In genomic region chr1:170530972-170531757, GRCh38 we compare ENCODE assay signal across 9 cellular contexts. TPM values are rescaled to one million over a fixed set of nuclear protein-coding genes. Genes with fewer than 3 reads are reported as not detected.
A peak's percentile ranks its signal among the peaks of the same experiment; 100 is the strongest.
DNase-seq lines count a peak whose midpoint lies in the region; ATAC-seq, FAIRE-seq and TF ChIP-seq lines count a peak whose summit lies in the region.
"Had no signal": no experiment of that assay in that cellular context is flagged by ENCODE, and none has a peak within 500 bp of the region (broad histone marks: within the 10 kb centered on the region; RNA-seq: fewer than 3 reads in every experiment).

No MANE protein-coding gene starts in this region.

- no peak for ATAC-seq in activated T-cell treated with anti-CD3 and anti-CD28 coated beads, Interleukin-2, amount 50 U/mL, for 4 hours
- no peak for ATAC-seq in PC-3
- ATAC-seq in effector memory CD8-positive, alpha-beta T cell (replicated peaks) = no peak
- ATAC-seq in GM18517 (IDR thresholded peaks at IDR 0.05; ENCODE audit: unreplicated experiment) = no peak

- H3K36me3 Mint-ChIP-seq in activated T-cell treated with anti-CD3 and anti-CD28 coated beads, Interleukin-2, amount 50 U/mL, for 4 hours (ENCODE audit: insufficient read depth) = peaks cover under 1% of the 10 kb centered on the region
- H3K36me3 Mint-ChIP-seq in effector memory CD8-positive, alpha-beta T cell (ENCODE audit: insufficient read depth) = no peaks in the 10 kb centered on the region

- intact Hi-C loops in PC-3 (cut with micrococcal nuclease) = loop anchor here (5.0 kb wide), 2 partner anchors 519 to 599 kb away; no protein-coding TSS in a partner anchor

- peaks cover 9% of the 10 kb centered on the region; the same call in 1 of the 2 replicates for H3K27me3 ChIP-seq in PC-3 (ENCODE audit: low read length)

- DNase-seq in activated T-cell treated with anti-CD3 and anti-CD28 coated beads, Interleukin-2, amount 50 U/mL, for 1 hour = peak; percentile 19
- DNase-seq in activated T-cell treated with anti-CD3 and anti-CD28 coated beads, Interleukin-2, amount 50 U/mL, for 4 hours = no peak
- no peak for DNase-seq in PC-3
- DNase-seq in fibroblast of the aortic adventitia (ENCODE audit: low read depth) = peak; percentile 56
- DNase-seq in retina = peak; percentile 23
- no peak for DNase-seq in H54 (ENCODE audit: insufficient read length, low spot score)
- DNase-seq in effector memory CD8-positive, alpha-beta T cell = no peak

- TF ChIP-seq POLR2A in H54 (IDR thresholded peaks at IDR 0.05; ENCODE audit: low read depth, low read length) = no peak

- H3K27ac Mint-ChIP-seq in effector memory CD8-positive, alpha-beta T cell = no peak overlapping the region
- H3K27ac Mint-ChIP-seq: activated naive CD4-positive, alpha-beta T cell treated with anti-CD3 and anti-CD28 coated beads, Interleukin-2, amount 50 U/mL, for 24 hours had no signal

- peak overlapping the region; percentile 95 for H2AFZ ChIP-seq in PC-3 (ENCODE audit: low read length)

- no peaks in the 10 kb centered on the region for H3K9me3 ChIP-seq in PC-3 (ENCODE audit: low read length)

- peaks cover under 1% of the 10 kb centered on the region; the same call in 1 of the 2 replicates for H3K36me3 ChIP-seq in PC-3 (ENCODE audit: low read depth, low read length)

- peak overlapping the region; percentile 88 for H3K4me2 ChIP-seq in PC-3 (ENCODE audit: low read length)

- POLR2A ChIA-PET in PC-3 (lab: Charles Lee; ENCODE audit: unreplicated experiment) = interaction anchor here (0.6 kb wide), 1 partner anchor 57 kb away, joined by 19 read pairs; no protein-coding TSS in a partner anchor

- BruUV-seq in PC-3 (replicated peaks; lab: Mats Ljungman, UMichigan) = TSS peak; percentile 90

- H3F3A ChIP-seq in PC-3 (ENCODE audit: low read length, unreplicated experiment) = no peaks in the 10 kb centered on the region

- no peak for FAIRE-seq in H54 (lab: Jason Lieb, UNC)

- H3K4me1 Mint-ChIP-seq in activated T-cell treated with anti-CD3 and anti-CD28 coated beads, Interleukin-2, amount 50 U/mL, for 4 hours (ENCODE audit: low read depth) = peaks cover 14% of the 10 kb centered on the region
- H3K4me1 Mint-ChIP-seq in effector memory CD8-positive, alpha-beta T cell (ENCODE audit: low read depth in 2 of 2) = peaks cover 4% of the 10 kb centered on the region in 2 donors

- H3K27ac ChIP-seq in PC-3 (ENCODE audit: low read length) = peak overlapping the region; percentile 81

- peak overlapping the region; percentile 92 for H3K9ac ChIP-seq in PC-3 (ENCODE audit: low read length)

- TF ChIP-seq CTCF in PC-3 (conservative IDR thresholded peaks at IDR 0.05; ENCODE audit: low read depth, low read length) (no peak), fibroblast of the aortic adventitia (IDR thresholded peaks at IDR 0.05; ENCODE audit: insufficient read depth, low read length) (no peak)

- 0 out of 2 replicates have a peak, but pooled peaks cover 4% of the 10 kb centered on the region for H4K20me1 ChIP-seq in PC-3 (ENCODE audit: low read length)

- H3K27me3 Mint-ChIP-seq in activated T-cell treated with anti-CD3 and anti-CD28 coated beads, Interleukin-2, amount 50 U/mL, for 4 hours (ENCODE audit: low read depth) = no peaks in the 10 kb centered on the region
- H3K27me3 Mint-ChIP-seq in effector memory CD8-positive, alpha-beta T cell = peaks cover 0 to under 1% of the 10 kb centered on the region in 2 donors
- H3K27me3 Mint-ChIP-seq: activated naive CD4-positive, alpha-beta T cell treated with anti-CD3 and anti-CD28 coated beads, Interleukin-2, amount 50 U/mL, for 24 hours had no signal

- no peaks in the 10 kb centered on the region for H3K9me2 ChIP-seq in PC-3 (replicated peaks; ENCODE audit: low read length)

- H3K4me3 Mint-ChIP-seq in activated T-cell treated with anti-CD3 and anti-CD28 coated beads, Interleukin-2, amount 50 U/mL, for 4 hours = no peak overlapping the region
- H3K4me3 Mint-ChIP-seq in effector memory CD8-positive, alpha-beta T cell = no peak overlapping the region
- H3K4me3 Mint-ChIP-seq: activated naive CD4-positive, alpha-beta T cell treated with anti-CD3 and anti-CD28 coated beads, Interleukin-2, amount 50 U/mL, for 24 hours had no signal

- H3K79me2 ChIP-seq in PC-3 (ENCODE audit: low read length) = peaks cover 40% of the 10 kb centered on the region

- CTCF ChIA-PET in PC-3 (lab: Charles Lee) = no interaction called here

- H3K4me3 ChIP-seq in PC-3 (ENCODE audit: low read length) (peak overlapping the region; percentile 72), fibroblast of the aortic adventitia (ENCODE audit: low read depth, low read length) (peak overlapping the region; percentile 85)

- H3K9me3 Mint-ChIP-seq in activated T-cell treated with anti-CD3 and anti-CD28 coated beads, Interleukin-2, amount 50 U/mL, for 4 hours = no peaks in the 10 kb centered on the region
- H3K9me3 Mint-ChIP-seq in effector memory CD8-positive, alpha-beta T cell = no peaks in the 10 kb centered on the region
- H3K9me3 Mint-ChIP-seq: activated naive CD4-positive, alpha-beta T cell treated with anti-CD3 and anti-CD28 coated beads, Interleukin-2, amount 50 U/mL, for 24 hours had no signal

- H3K4me1 ChIP-seq in PC-3 (ENCODE audit: insufficient read depth, low read length) = peaks cover 19% of the 10 kb centered on the region

RNA-seq across cellular contexts. Expression of gene GORAB, which starts 0.8 kb away (rescaled TPM):
- 1 to 10 TPM; 8.9 to 9.7 (median 8.9) TPM for total RNA-seq in activated T-cell treated with anti-CD3 and anti-CD28 coated beads, Interleukin-2, amount 50 U/mL, for 4 hours
- total RNA-seq in PC-3 (2014; rRNA removed) (22.1 and 23.2 TPM in 2 replicates), fibroblast of the aortic adventitia (ENCODE audit: low replicate concordance) (6.5 and 25.0 TPM in 2 replicates)

Comparison
In these comparisons a context has a peak if more than half of its experiments do, and no peak if none do; other contexts are left out.
1. DNase-seq: peak in activated T-cell treated with anti-CD3 and anti-CD28 coated beads, Interleukin-2, amount 50 U/mL, for 1 hour (single experiment), fibroblast of the aortic adventitia (single experiment) and retina (single experiment); none in activated T-cell treated with anti-CD3 and anti-CD28 coated beads, Interleukin-2, amount 50 U/mL, for 4 hours (single experiment), PC-3 (single experiment), H54 (single experiment) and effector memory CD8-positive, alpha-beta T cell (0 of 3).